Comparison of ENCODE assay signal across 15 cellular contexts in the genomic region with DNA sequence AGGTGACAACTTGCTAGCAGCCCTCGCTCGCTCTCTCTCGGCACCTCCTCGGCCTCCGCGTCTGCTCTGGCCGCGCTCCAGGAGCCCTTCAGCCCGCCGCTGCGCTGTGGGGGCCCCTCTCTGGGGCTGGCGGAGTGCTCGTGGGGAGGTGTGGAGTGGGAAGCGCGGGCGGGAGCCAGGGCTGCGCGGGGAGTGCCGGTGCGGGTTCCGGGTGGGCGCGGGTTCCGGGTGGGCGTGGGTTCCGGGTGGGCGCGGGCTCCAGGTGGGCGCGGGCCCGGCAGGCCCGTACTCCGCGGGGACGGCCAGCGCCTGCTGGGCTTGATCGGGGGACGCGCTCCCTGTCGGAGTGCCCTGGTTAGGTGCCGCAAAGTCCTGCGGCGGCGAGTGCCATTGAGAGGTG.
DNase-seq lines count a peak whose midpoint lies in the region; ATAC-seq and TF ChIP-seq lines count a peak whose summit lies in the region.
"Had no signal": no experiment of that assay in that cellular context is flagged by ENCODE, and none has a peak within 500 bp of the region (broad histone marks: within the 10 kb centered on the region; RNA-seq: fewer than 3 reads in every experiment).

No MANE protein-coding gene starts in this region.

- H3K79me2 ChIP-seq in SK-N-SH (ENCODE audit: insufficient read depth), result no peaks in the 10 kb centered on the region
- no peaks in the 10 kb centered on the region for H3K79me2 ChIP-seq in MM.1S (ENCODE audit: low read length)

- H3K9me3 Mint-ChIP-seq in memory B cell, result no peaks in the 10 kb centered on the region

- no peaks in the 10 kb centered on the region for H4K20me1 ChIP-seq in SK-N-SH (ENCODE audit: insufficient read depth)
- no peaks in the 10 kb centered on the region for H4K20me1 ChIP-seq in MM.1S (ENCODE audit: insufficient read depth, low read length)
- H4K20me1 ChIP-seq: BLaER1 treated with 17β-estradiol and CSF1 and Interleukin-3, amounts not matched to agents 10 nM and 100 nM had no signal

- CTCF ChIA-PET in SK-N-SH (lab: Yijun Ruan, JAX), result no interaction called here

- H3K9me3 ChIP-seq in SK-N-SH, result no peaks in the 10 kb centered on the region
- no peaks in the 10 kb centered on the region for H3K9me3 ChIP-seq in thoracic aorta
- no peaks in the 10 kb centered on the region for H3K9me3 ChIP-seq in MM.1S (replicated peaks; ENCODE audit: insufficient read depth, low read length)

- H3K27ac Mint-ChIP-seq in memory B cell, result no peak overlapping the region
- H3K27ac Mint-ChIP-seq: CD4-positive, CD25-positive, alpha-beta regulatory T cell had no signal

- TF ChIP-seq RAD21 in SK-N-SH (IDR thresholded peaks at IDR 0.05; ENCODE audit: low read length), result no peak

- H3K4me3 ChIP-seq in SK-N-SH (ENCODE audit: low read depth in 2 of 2, low read length in 1 of 2) (no peak overlapping the region), thoracic aorta (peak overlapping the region; percentile 39), MM.1S (ENCODE audit: low read length) (no peak overlapping the region)
- H3K4me3 ChIP-seq: BLaER1 treated with 17β-estradiol and CSF1 and Interleukin-3, amounts not matched to agents 10 nM and 100 nM had no signal

- H3K4me2 ChIP-seq in SK-N-SH (no peak overlapping the region), MM.1S (ENCODE audit: low read depth, low read length) (no peak overlapping the region)
- H3K4me2 ChIP-seq: BLaER1 treated with 17β-estradiol and CSF1 and Interleukin-3, amounts not matched to agents 10 nM and 100 nM had no signal

- H3K27ac ChIP-seq in SK-N-SH (ENCODE audit: low read depth in 2 of 2, low read length in 1 of 2), result no peak overlapping the region
- H3K27ac ChIP-seq in thoracic aorta, result no peak overlapping the region
- H3K27ac ChIP-seq in MM.1S (ENCODE audit: low read length), result no peak overlapping the region
- H3K27ac ChIP-seq: 22Rv1; BLaER1 treated with 17β-estradiol and CSF1 and Interleukin-3, amounts not matched to agents 10 nM and 100 nM had no signal

- 85% methylated on average over 32 of the region's 44 CpGs for WGBS in SK-N-SH (ENCODE audit: low lambda C conversion rate)

- peak overlapping the region; percentile 41 for H3K4me3 Mint-ChIP-seq in memory B cell
- H3K4me3 Mint-ChIP-seq: CD4-positive, CD25-positive, alpha-beta regulatory T cell; H9 had no signal

- POLR2A ChIA-PET in SK-N-SH (lab: Yijun Ruan, JAX), result no interaction called here

- H3K36me3 Mint-ChIP-seq in memory B cell, result no peaks in the 10 kb centered on the region
- H3K36me3 Mint-ChIP-seq: CD4-positive, CD25-positive, alpha-beta regulatory T cell had no signal

- H3F3A ChIP-seq in SK-N-SH (replicated peaks; ENCODE audit: insufficient read depth) (peaks cover 1% of the 10 kb centered on the region), MM.1S (ENCODE audit: insufficient read depth, low read length) (no peaks in the 10 kb centered on the region)

- no peaks in the 10 kb centered on the region for H3K9me2 ChIP-seq in SK-N-SH
- H3K9me2 ChIP-seq in MM.1S (replicated peaks; ENCODE audit: insufficient read depth, low read length), result no peaks in the 10 kb centered on the region

- ATAC-seq in SK-N-SH treated with all-trans-retinoic acid at 6 μM for 48 hours (no peak), memory B cell (ENCODE audit: low read depth) (no peak), thoracic aorta (ENCODE audit: insufficient number of reproducible peaks, low FRiP score, low read depth) (no peak), GM18511 (IDR thresholded peaks at IDR 0.05; ENCODE audit: unreplicated experiment) (no peak)

- H2AFZ ChIP-seq in SK-N-SH (ENCODE audit: low read depth) (no peak overlapping the region), MM.1S (ENCODE audit: low read length) (no peak overlapping the region)

- H3K27me3 Mint-ChIP-seq in memory B cell, result no peaks in the 10 kb centered on the region
- H3K27me3 Mint-ChIP-seq: CD4-positive, CD25-positive, alpha-beta regulatory T cell had no signal

- no peaks in the 10 kb centered on the region for H3K36me3 ChIP-seq in SK-N-SH (replicated peaks in 1 of 2; ENCODE audit: control insufficient read depth in 1 of 2, insufficient read depth in 2 of 2, low read length in 1 of 2)
- no peaks in the 10 kb centered on the region for H3K36me3 ChIP-seq in thoracic aorta
- H3K36me3 ChIP-seq in MM.1S (replicated peaks; ENCODE audit: insufficient read depth, low read length), result no peaks in the 10 kb centered on the region
- H3K36me3 ChIP-seq: BLaER1 treated with 17β-estradiol and CSF1 and Interleukin-3, amounts not matched to agents 10 nM and 100 nM had no signal

- TF ChIP-seq CTCF in SK-N-SH (IDR thresholded peaks at IDR 0.05) (no peak), thoracic aorta (IDR thresholded peaks at IDR 0.05) (no peak), MM.1S (IDR thresholded peaks at IDR 0.05; ENCODE audit: low read length) (no peak)

- H3K27me3 ChIP-seq in SK-N-SH (ENCODE audit: insufficient read depth) (no peaks in the 10 kb centered on the region), thoracic aorta (replicated peaks; ENCODE audit: insufficient read depth) (no peaks in the 10 kb centered on the region), MM.1S (replicated peaks; ENCODE audit: insufficient read depth, low read length) (no peaks in the 10 kb centered on the region)
- H3K27me3 ChIP-seq: BLaER1 treated with 17β-estradiol and CSF1 and Interleukin-3, amounts not matched to agents 10 nM and 100 nM had no signal

- DNase-seq in SK-N-SH, result peak; percentile 4
- DNase-seq in Daoy (ENCODE audit: low read depth), result peak; percentile 41
- no peak for DNase-seq in memory B cell (ENCODE audit: low spot score in 2 of 2)
- DNase-seq in thoracic aorta (ENCODE audit: low spot score), result no peak
- DNase-seq in MM.1S, result no peak
- no peak for DNase-seq in globus pallidus (ENCODE audit: low spot score)
- DNase-seq: AML-193; CD4-positive, CD25-positive, alpha-beta regulatory T cell; DMS53; GOT3; H9 had no signal

- TF ChIP-seq EP300 in SK-N-SH (IDR thresholded peaks at IDR 0.05; ENCODE audit: borderline replicate concordance in 1 of 2, low read depth in 1 of 2, low read length in 1 of 2), result no peak

- H3K9ac ChIP-seq in SK-N-SH (no peak overlapping the region), MM.1S (ENCODE audit: low read length) (no peak overlapping the region)
- H3K9ac ChIP-seq: BLaER1 treated with 17β-estradiol and CSF1 and Interleukin-3, amounts not matched to agents 10 nM and 100 nM had no signal

- H3K4me1 Mint-ChIP-seq in memory B cell, result peaks cover 8% of the 10 kb centered on the region
- H3K4me1 Mint-ChIP-seq: CD4-positive, CD25-positive, alpha-beta regulatory T cell had no signal

- H3K4me1 ChIP-seq in SK-N-SH (ENCODE audit: control insufficient read depth in 1 of 2, insufficient read depth in 2 of 2, low read depth in 1 of 2, low read length in 1 of 2) (peaks cover 0 to under 1% of the 10 kb centered on the region in 2 experiments; a peak in 1 of 4 replicates), thoracic aorta (ENCODE audit: control insufficient read depth in 1 of 2, low read depth in 2 of 2) (no peaks in the 10 kb centered on the region), MM.1S (ENCODE audit: low read length) (no peaks in the 10 kb centered on the region)
- H3K4me1 ChIP-seq: BLaER1 treated with 17β-estradiol and CSF1 and Interleukin-3, amounts not matched to agents 10 nM and 100 nM had no signal

TF ChIP-seq in SK-N-SH, 30 proteins besides CTCF, POLR2A, EP300 and RAD21:
- TF ChIP-seq RCOR1 (IDR thresholded peaks at IDR 0.05; ENCODE audit: low read length) (no peak), NFIC (IDR thresholded peaks at IDR 0.05; ENCODE audit: borderline replicate concordance) (no peak)
TF ChIP-seq in SK-N-SH: peak in this region for 0.

TF ChIP-seq in SK-N-SH treated with all-trans-retinoic acid at 6 μM for 48 hours, 23 proteins besides CTCF, POLR2A, EP300 and RAD21 (continues in another document):
- no peak for TF ChIP-seq TCF4 (CRISPR knock-in tag; IDR thresholded peaks at IDR 0.05; ENCODE audit: borderline replicate concordance)
- TF ChIP-seq, protein P1, sequence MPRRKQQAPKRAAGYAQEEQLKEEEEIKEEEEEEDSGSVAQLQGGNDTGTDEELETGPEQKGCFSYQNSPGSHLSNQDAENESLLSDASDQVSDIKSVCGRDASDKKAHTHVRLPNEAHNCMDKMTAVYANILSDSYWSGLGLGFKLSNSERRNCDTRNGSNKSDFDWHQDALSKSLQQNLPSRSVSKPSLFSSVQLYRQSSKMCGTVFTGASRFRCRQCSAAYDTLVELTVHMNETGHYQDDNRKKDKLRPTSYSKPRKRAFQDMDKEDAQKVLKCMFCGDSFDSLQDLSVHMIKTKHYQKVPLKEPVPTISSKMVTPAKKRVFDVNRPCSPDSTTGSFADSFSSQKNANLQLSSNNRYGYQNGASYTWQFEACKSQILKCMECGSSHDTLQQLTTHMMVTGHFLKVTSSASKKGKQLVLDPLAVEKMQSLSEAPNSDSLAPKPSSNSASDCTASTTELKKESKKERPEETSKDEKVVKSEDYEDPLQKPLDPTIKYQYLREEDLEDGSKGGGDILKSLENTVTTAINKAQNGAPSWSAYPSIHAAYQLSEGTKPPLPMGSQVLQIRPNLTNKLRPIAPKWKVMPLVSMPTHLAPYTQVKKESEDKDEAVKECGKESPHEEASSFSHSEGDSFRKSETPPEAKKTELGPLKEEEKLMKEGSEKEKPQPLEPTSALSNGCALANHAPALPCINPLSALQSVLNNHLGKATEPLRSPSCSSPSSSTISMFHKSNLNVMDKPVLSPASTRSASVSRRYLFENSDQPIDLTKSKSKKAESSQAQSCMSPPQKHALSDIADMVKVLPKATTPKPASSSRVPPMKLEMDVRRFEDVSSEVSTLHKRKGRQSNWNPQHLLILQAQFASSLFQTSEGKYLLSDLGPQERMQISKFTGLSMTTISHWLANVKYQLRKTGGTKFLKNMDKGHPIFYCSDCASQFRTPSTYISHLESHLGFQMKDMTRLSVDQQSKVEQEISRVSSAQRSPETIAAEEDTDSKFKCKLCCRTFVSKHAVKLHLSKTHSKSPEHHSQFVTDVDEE (CRISPR knock-in tag; IDR thresholded peaks at IDR 0.05), result no peak
- TF ChIP-seq ZNF565 (CRISPR knock-in tag; conservative IDR thresholded peaks at IDR 0.05; ENCODE audit: low read depth), result no peak
- no peak for TF ChIP-seq ZC3H10 (CRISPR knock-in tag; IDR thresholded peaks at IDR 0.05)
- TF ChIP-seq ZNF8 (CRISPR knock-in tag; IDR thresholded peaks at IDR 0.05), result no peak
- no peak for TF ChIP-seq TOX (CRISPR knock-in tag; IDR thresholded peaks at IDR 0.05; ENCODE audit: borderline replicate concordance)
- no peak for TF ChIP-seq BACH2 (CRISPR knock-in tag; IDR thresholded peaks at IDR 0.05; ENCODE audit: borderline replicate concordance)
- TF ChIP-seq, protein P2, sequence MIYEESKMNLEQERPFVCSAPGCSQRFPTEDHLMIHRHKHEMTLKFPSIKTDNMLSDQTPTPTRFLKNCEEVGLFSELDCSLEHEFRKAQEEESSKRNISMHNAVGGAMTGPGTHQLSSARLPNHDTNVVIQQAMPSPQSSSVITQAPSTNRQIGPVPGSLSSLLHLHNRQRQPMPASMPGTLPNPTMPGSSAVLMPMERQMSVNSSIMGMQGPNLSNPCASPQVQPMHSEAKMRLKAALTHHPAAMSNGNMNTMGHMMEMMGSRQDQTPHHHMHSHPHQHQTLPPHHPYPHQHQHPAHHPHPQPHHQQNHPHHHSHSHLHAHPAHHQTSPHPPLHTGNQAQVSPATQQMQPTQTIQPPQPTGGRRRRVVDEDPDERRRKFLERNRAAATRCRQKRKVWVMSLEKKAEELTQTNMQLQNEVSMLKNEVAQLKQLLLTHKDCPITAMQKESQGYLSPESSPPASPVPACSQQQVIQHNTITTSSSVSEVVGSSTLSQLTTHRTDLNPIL (CRISPR knock-in tag; IDR thresholded peaks at IDR 0.05; ENCODE audit: low read depth), result no peak

Comparison
In these comparisons a context has a peak if more than half of its experiments do, and no peak if none do; other contexts are left out.
1. DNase-seq: peak in SK-N-SH (single experiment) and Daoy (single experiment); none in memory B cell (0 of 2), thoracic aorta (single experiment), MM.1S (single experiment) and globus pallidus (single experiment).